ENCODE assay signal across 12 cellular contexts in the genomic region with DNA sequence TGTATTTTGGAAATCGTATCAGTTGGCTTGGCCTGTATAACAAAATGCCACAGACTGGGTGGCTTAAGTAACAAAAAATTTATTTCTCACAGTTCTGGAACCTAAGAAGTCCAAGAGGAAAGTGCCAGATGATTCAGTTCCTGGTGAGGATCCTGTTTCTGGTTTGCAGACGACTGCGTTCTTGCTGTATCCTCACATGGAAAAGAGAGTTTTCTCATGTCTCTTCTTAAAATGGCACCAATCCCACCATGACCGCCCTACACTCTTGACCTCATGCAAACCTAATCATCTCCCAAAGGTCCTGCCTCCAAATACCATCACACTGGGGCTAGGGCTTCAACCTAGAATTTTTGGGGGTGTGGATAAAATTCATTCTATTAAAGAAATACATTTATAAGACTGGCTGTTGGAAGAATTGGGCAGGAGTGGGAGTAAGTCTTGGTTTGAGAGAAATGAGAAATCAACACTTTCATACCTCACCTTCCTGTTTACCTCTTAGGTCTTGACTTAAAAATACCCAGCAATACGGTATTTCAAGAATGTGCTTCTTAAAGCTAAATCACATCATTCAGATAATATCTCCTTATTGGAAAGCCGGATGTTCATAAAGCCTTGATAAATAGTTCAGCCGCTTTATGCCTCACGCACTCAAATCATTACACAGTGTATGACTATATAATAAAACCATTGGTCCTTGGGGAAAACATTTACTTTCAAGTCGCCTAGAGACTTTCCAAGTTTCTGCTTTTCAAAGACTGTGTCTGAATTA. TPM values are rescaled to one million over a fixed set of nuclear protein-coding genes. Genes with fewer than 3 reads are reported as not detected.
DNase-seq lines count a peak whose midpoint lies in the region; ATAC-seq and TF ChIP-seq lines count a peak whose summit lies in the region.
"Had no signal": no experiment of that assay in that cellular context is flagged by ENCODE, and none has a peak within 500 bp of the region (broad histone marks: within the 10 kb centered on the region; RNA-seq: fewer than 3 reads in every experiment).

No MANE protein-coding gene starts in this region.

- DNase-seq in fibroblast of the aortic adventitia (ENCODE audit: low read depth), result peak; percentile 47
- DNase-seq in COR-L47 (lab: John Stamatoyannopoulos, UW), result no peak
- no peak for DNase-seq in HFFc6
- DNase-seq in NCI-H146 treated with DMSO at 0.1 percent for 48 hours (lab: John Stamatoyannopoulos, UW; ENCODE audit: unreplicated experiment), result no peak
- DNase-seq: activated CD4-positive, alpha-beta T cell treated with anti-CD3 and anti-CD28 coated beads for 1 hour; activated naive CD4-positive, alpha-beta T cell; CD8-positive, alpha-beta memory T cell; NCI-H146; stimulated activated CD4-positive, alpha-beta T cell treated with anti-CD3 and anti-CD28 coated beads, Interleukin-4, amount 100 ng/mL, for 4 hours had no signal

- no peaks in the 10 kb centered on the region for H3K9me3 Mint-ChIP-seq in HFFc6
- H3K9me3 Mint-ChIP-seq: CD8-positive, alpha-beta memory T cell had no signal

- H3K27ac Mint-ChIP-seq in HFFc6, result no peak overlapping the region

- H3K27me3 Mint-ChIP-seq in HFFc6 (ENCODE audit: insufficient read depth), result peaks cover 12% of the 10 kb centered on the region; the same call in 1 of the 2 replicates

- no peaks in the 10 kb centered on the region; the same call in 1 of the 2 replicates for H3K4me1 Mint-ChIP-seq in HFFc6 (ENCODE audit: low read depth)

- H3K36me3 Mint-ChIP-seq in HFFc6 (ENCODE audit: low read depth), result no peaks in the 10 kb centered on the region; the same call in 1 of the 2 replicates

- ATAC-seq in GM18870 (IDR thresholded peaks at IDR 0.05; ENCODE audit: unreplicated experiment) (peak; percentile 51), GM21723 (IDR thresholded peaks at IDR 0.05; ENCODE audit: unreplicated experiment) (peak; percentile 62), HG03280 (IDR thresholded peaks at IDR 0.05; ENCODE audit: unreplicated experiment) (peak; percentile 41)

- H3K4me3 ChIP-seq in fibroblast of the aortic adventitia (ENCODE audit: low read depth, low read length), result no peak overlapping the region

- TF ChIP-seq CTCF in fibroblast of the aortic adventitia (IDR thresholded peaks at IDR 0.05; ENCODE audit: insufficient read depth, low read length) (no peak), HFFc6 (IDR thresholded peaks at IDR 0.05) (no peak)

- no peak overlapping the region for H3K4me3 Mint-ChIP-seq in HFFc6
- H3K4me3 Mint-ChIP-seq: CD8-positive, alpha-beta memory T cell had no signal

RNA-seq across cellular contexts. Expression of a gene that starts 28.7 kb away (rescaled TPM):
- total RNA-seq in fibroblast of the aortic adventitia (ENCODE audit: low replicate concordance), result 107 and 154 TPM in 2 replicates
- total RNA-seq in HFFc6 (2021; fragmentation: NEBNext Ultra II Directional; extraction: Animal tissue kit (Norgen Biotek cat#: 25700)), result 100 to 1,000 TPM in 5 of 6 experiments, 10 to 100 TPM in 1; 83.4 to 213 (median 194) TPM

RNA-seq across cellular contexts. Expression of a gene that starts 31.5 kb away (rescaled TPM):
- 59.5 and 69.7 TPM in 2 replicates for total RNA-seq in fibroblast of the aortic adventitia (ENCODE audit: low replicate concordance)
- total RNA-seq in HFFc6 (2021; fragmentation: NEBNext Ultra II Directional; extraction: Animal tissue kit (Norgen Biotek cat#: 25700)), result 10 to 100 TPM; 32.1 to 47.3 (median 42.1) TPM

RNA-seq across cellular contexts. Expression of a gene that starts 50.5 kb away (rescaled TPM):
- total RNA-seq in fibroblast of the aortic adventitia (ENCODE audit: low replicate concordance), result 5.5 and 6.7 TPM in 2 replicates
- total RNA-seq in HFFc6 (2021; fragmentation: NEBNext Ultra II Directional; extraction: Animal tissue kit (Norgen Biotek cat#: 25700)), result 1 to 10 TPM; 1.9 to 3.0 (median 2.6) TPM
